Comparison of ENCODE assay signal across 11 cellular contexts in genomic region chr9:96554801-96555566, GRCh38.
DNase-seq lines count a peak whose midpoint lies in the region; ATAC-seq and TF ChIP-seq lines count a peak whose summit lies in the region.
"Had no signal": no experiment of that assay in that cellular context is flagged by ENCODE, and none has a peak within 500 bp of the region (broad histone marks: within the 10 kb centered on the region; RNA-seq: fewer than 3 reads in every experiment).

No MANE protein-coding gene starts in this region.

- TF ChIP-seq CTCF in coronary artery (IDR thresholded peaks at IDR 0.05) (no peak), gastrocnemius medialis (IDR thresholded peaks at IDR 0.05 in 4 of 5, conservative IDR thresholded peaks at IDR 0.05 in 1 of 5) (no peak)

- intact Hi-C loops in gastrocnemius medialis (cut with DNase I; ENCODE audit: low total_unique reads) = no loop called here

- no peaks in the 10 kb centered on the region for H3K27me3 ChIP-seq in BLaER1 treated with 17β-estradiol and CSF1 and Interleukin-3, amounts not matched to agents 10 nM and 100 nM
- H3K27me3 ChIP-seq in MG63 (no peaks in the 10 kb centered on the region), gastrocnemius medialis (no peaks in the 10 kb centered on the region)

- no peaks in the 10 kb centered on the region for H3K9me3 ChIP-seq in BLaER1 treated with 17β-estradiol and CSF1 and Interleukin-3, amounts not matched to agents 10 nM and 100 nM (replicated peaks in 1 of 11)
- H3K9me3 ChIP-seq in MG63 (no peaks in the 10 kb centered on the region), gastrocnemius medialis (no peaks in the 10 kb centered on the region)

- no peak overlapping the region for H3K4me3 ChIP-seq in BLaER1 treated with 17β-estradiol and CSF1 and Interleukin-3, amounts not matched to agents 10 nM and 100 nM
- H3K4me3 ChIP-seq in MG63 = no peak overlapping the region
- H3K4me3 ChIP-seq in coronary artery = peak overlapping the region; percentile 23
- no peak overlapping the region for H3K4me3 ChIP-seq in gastrocnemius medialis

- H3K27ac ChIP-seq in BLaER1 treated with 17β-estradiol and CSF1 and Interleukin-3, amounts not matched to agents 10 nM and 100 nM = peak overlapping the region in 7 of 11 experiments; percentile 5 to 24 (median 11); a peak in 8 of 22 replicates
- peak overlapping the region; percentile 83 to 94 for H3K27ac ChIP-seq in coronary artery
- H3K27ac ChIP-seq in gastrocnemius medialis = no peak overlapping the region

- in situ Hi-C loops in gastrocnemius medialis (cut with MboI; ENCODE audit: low sequenced_read_pairs in 4 of 4) = no loop called here

- TF ChIP-seq POLR2A in gastrocnemius medialis (IDR thresholded peaks at IDR 0.05) = no peak

- H3K4me2 ChIP-seq in BLaER1 treated with 17β-estradiol and CSF1 and Interleukin-3, amounts not matched to agents 10 nM and 100 nM = peak overlapping the region in 8 of 11 experiments; percentile 4 to 59 (median 41); a peak in 14 of 22 replicates

- ATAC-seq in GM19455 (IDR thresholded peaks at IDR 0.05; ENCODE audit: unreplicated experiment) (no peak), gastrocnemius medialis (no peak)

- DNase-seq in MG63 = peak; percentile 62
- DNase-seq in coronary artery (ENCODE audit: low spot score) = no peak
- peak; percentile 38 for DNase-seq in non-pigmented ciliary epithelial cell (ENCODE audit: low read depth)
- DNase-seq in T-helper 1 cell = no peak
- no peak for DNase-seq in activated CD4-positive, CD25-positive, alpha-beta regulatory T cell (lab: John Stamatoyannopoulos, UW)
- no peak for DNase-seq in gastrocnemius medialis
- DNase-seq: activated CD4-positive, alpha-beta memory T cell treated with anti-CD3 and anti-CD28 coated beads, Interleukin-2, amount 10 ng/mL, durations not matched to agents 7 days and 5 days; activated naive CD4-positive, alpha-beta T cell treated with anti-CD3 and anti-CD28 coated beads for 36 hours; NCI-H2081 treated with DMSO at 0.1 percent for 48 hours had no signal

- H3K36me3 ChIP-seq in BLaER1 treated with 17β-estradiol and CSF1 and Interleukin-3, amounts not matched to agents 10 nM and 100 nM = no peaks in the 10 kb centered on the region
- H3K36me3 ChIP-seq in MG63 (no peaks in the 10 kb centered on the region), gastrocnemius medialis (no peaks in the 10 kb centered on the region)

- H3K9ac ChIP-seq in BLaER1 treated with 17β-estradiol and CSF1 and Interleukin-3, amounts not matched to agents 10 nM and 100 nM = no peak overlapping the region

- no peaks in the 10 kb centered on the region for H4K20me1 ChIP-seq in BLaER1 treated with 17β-estradiol and CSF1 and Interleukin-3, amounts not matched to agents 10 nM and 100 nM

- peaks cover 0 to 35% (median 18%) of the 10 kb centered on the region in 10 experiments; a peak in 18 of 20 replicates for H3K4me1 ChIP-seq in BLaER1 treated with 17β-estradiol and CSF1 and Interleukin-3, amounts not matched to agents 10 nM and 100 nM
- H3K4me1 ChIP-seq in gastrocnemius medialis = no peaks in the 10 kb centered on the region

Comparison
In these comparisons a context has a peak if more than half of its experiments do, and no peak if none do; other contexts are left out.
1. H3K27ac ChIP-seq: peak in BLaER1 treated with 17β-estradiol and CSF1 and Interleukin-3, amounts not matched to agents 10 nM and 100 nM (7 of 11) and coronary artery (2 of 2); none in gastrocnemius medialis (0 of 4).
2. DNase-seq: peak in MG63 (single experiment) and non-pigmented ciliary epithelial cell (single experiment); none in coronary artery (single experiment), T-helper 1 cell (0 of 5), activated CD4-positive, CD25-positive, alpha-beta regulatory T cell (0 of 4) and gastrocnemius medialis (0 of 2).